Comparison of ENCODE assay signal across 24 cellular contexts in genomic region chr5:134844252-134844651, GRCh38. TPM values are rescaled to one million over a fixed set of nuclear protein-coding genes. Genes with fewer than 3 reads are reported as not detected.
DNase-seq lines count a peak whose midpoint lies in the region; ATAC-seq and TF ChIP-seq lines count a peak whose summit lies in the region.
"Had no signal": no experiment of that assay in that cellular context is flagged by ENCODE, and none has a peak within 500 bp of the region (broad histone marks: within the 10 kb centered on the region; RNA-seq: fewer than 3 reads in every experiment).

No MANE protein-coding gene starts in this region.

- POLR2A ChIA-PET in MCF 10A (lab: Yijun Ruan, JAX) = no interaction called here
- POLR2A ChIA-PET in RWPE1 (lab: Yijun Ruan, JAX; ENCODE audit: low non-redundant PET) = interaction anchor here (0.8 kb wide), 1 partner anchor 61 kb away, joined by 4 read pairs; the partner anchor contains the start of gene PCBD2

- H3K9me3 ChIP-seq in mammary epithelial cell (replicated peaks; ENCODE audit: insufficient read depth, low read length) = no peaks in the 10 kb centered on the region
- H3K9me3 ChIP-seq: ascending aorta, gastrocnemius medialis, mucosa of descending colon, testis had no signal

- BruUV-seq in MCF 10A (replicated peaks; lab: Mats Ljungman, UMichigan) (no TSS peak), mammary epithelial cell (replicated peaks; lab: Mats Ljungman, UMichigan) (no TSS peak)

- no peak for TF ChIP-seq CTCF in MCF 10A (IDR thresholded peaks at IDR 0.05; ENCODE audit: unreplicated experiment)
- no peak for TF ChIP-seq CTCF in mammary epithelial cell (conservative IDR thresholded peaks at IDR 0.05 in 1 of 2, IDR thresholded peaks at IDR 0.05 in 1 of 2; ENCODE audit: extremely low read depth in 1 of 2, insufficient read depth in 1 of 2, low read depth in 1 of 2, low read length in 2 of 2)
- TF ChIP-seq CTCF in RWPE1 (conservative IDR thresholded peaks at IDR 0.05; ENCODE audit: low read depth) = no peak
- TF ChIP-seq CTCF in brain (conservative IDR thresholded peaks at IDR 0.05) = no peak

- H3K4me3 Mint-ChIP-seq in MCF 10A (ENCODE audit: unreplicated experiment) (no peak overlapping the region), brain (no peak overlapping the region)
- no peak overlapping the region for H3K4me3 Mint-ChIP-seq in stimulated activated effector memory CD8-positive, alpha-beta T cell treated with anti-CD3 and anti-CD28 coated beads, Interleukin-12 subunit alpha, Interleukin-12 subunit beta, amount 100 ng/mL, for 72 hours

- in situ Hi-C loops in mammary epithelial cell (cut with MboI; ENCODE audit: low sequenced_read_pairs in 2 of 2) (no loop called here), ACHN (cut with HindIII; ENCODE audit: low pct_ligation_motif_present, low pct_unique_long_range_greater_than_20kb, low sequenced_read_pairs) (no loop called here)

- no peak for ATAC-seq in stimulated activated effector memory CD8-positive, alpha-beta T cell treated with anti-CD3 and anti-CD28 coated beads, Interleukin-12 subunit alpha, Interleukin-12 subunit beta, amount 100 ng/mL, for 72 hours
- ATAC-seq in left lobe of liver = no peak
- ATAC-seq: gastrocnemius medialis, mucosa of descending colon, Right ventricle myocardium inferior had no signal

- H3K9ac ChIP-seq in mammary epithelial cell (ENCODE audit: insufficient read depth, low read length) = no peak overlapping the region

- CTCF ChIA-PET in MCF 10A (lab: Yijun Ruan, JAX) = interaction anchor here (0.5 to 1.2 kb wide), 6 partner anchors 9 to 817 kb away, joined by 3 to 4 read pairs (median 3); no protein-coding TSS in a partner anchor
- CTCF ChIA-PET in mammary epithelial cell (lab: Charles Lee; ENCODE audit: low non-redundant PET) = no interaction called here
- CTCF ChIA-PET in RWPE1 (lab: Yijun Ruan, JAX) = interaction anchor here (0.5 kb wide), 1 partner anchor 59 kb away, joined by 3 read pairs; no protein-coding TSS in a partner anchor

- H3K27ac Mint-ChIP-seq in MCF 10A (ENCODE audit: low read depth, unreplicated experiment) = peak overlapping the region; percentile 15
- H3K27ac Mint-ChIP-seq in brain = peak overlapping the region in 4 of 5 experiments; percentile 28 to 98 (median 74)
- peak overlapping the region; percentile 99 for H3K27ac Mint-ChIP-seq in stimulated activated effector memory CD8-positive, alpha-beta T cell treated with anti-CD3 and anti-CD28 coated beads, Interleukin-12 subunit alpha, Interleukin-12 subunit beta, amount 100 ng/mL, for 72 hours

- H3K4me1 ChIP-seq in mammary epithelial cell (ENCODE audit: insufficient read depth, low read length) = peaks cover 12% of the 10 kb centered on the region

- dilution Hi-C loops in mammary epithelial cell (cut with HindIII; ENCODE audit: low sequenced_read_pairs) = no loop called here

- H3K27me3 ChIP-seq in mammary epithelial cell (ENCODE audit: insufficient read depth, low read length) = no peaks in the 10 kb centered on the region
- H3K27me3 ChIP-seq: ascending aorta, gastrocnemius medialis, testis had no signal

- H3K36me3 Mint-ChIP-seq in MCF 10A (ENCODE audit: insufficient read depth, unreplicated experiment) (peaks cover 57% of the 10 kb centered on the region), brain (peaks cover 37% of the 10 kb centered on the region)
- peaks cover 68% of the 10 kb centered on the region for H3K36me3 Mint-ChIP-seq in stimulated activated effector memory CD8-positive, alpha-beta T cell treated with anti-CD3 and anti-CD28 coated beads, Interleukin-12 subunit alpha, Interleukin-12 subunit beta, amount 100 ng/mL, for 72 hours

- H3K27me3 Mint-ChIP-seq in MCF 10A (ENCODE audit: insufficient read depth, unreplicated experiment) (no peaks in the 10 kb centered on the region), brain (peaks cover 5% of the 10 kb centered on the region)

- DNase-seq in MCF 10A (ENCODE audit: unreplicated experiment) (no peak), mammary epithelial cell (no peak), RWPE1 (ENCODE audit: low spot score) (no peak), left lobe of liver (ENCODE audit: low spot score) (no peak), ACHN (no peak), NCI-H1105 treated with DMSO at 0.1 percent for 48 hours (lab: John Stamatoyannopoulos, UW) (no peak)
- no peak for DNase-seq in stimulated activated effector memory CD8-positive, alpha-beta T cell treated with anti-CD3 and anti-CD28 coated beads, Interleukin-12 subunit alpha, Interleukin-12 subunit beta, amount 100 ng/mL, for 72 hours (ENCODE audit: low spot score in 2 of 2)
- DNase-seq: activated CD4-positive, alpha-beta T cell treated with anti-CD3 and anti-CD28 coated beads for 4 hours; activated gamma-delta T cell treated with Interleukin-2 at 50 U/mL for 16 hours; DMS79 treated with DMSO at 0.1 percent for 48 hours; gastrocnemius medialis; HCEC 1CT; hippocampal formation; Kasumi-1; mucosa of descending colon; NCI-H187; NCI-H2227 treated with DMSO at 0.1 percent for 48 hours; NCI-H82; stimulated activated CD4-positive, alpha-beta T cell treated with anti-CD3 and anti-CD28 coated beads, Interleukin-1b, Interleukin-23, amount 100 ng/mL, for 48 hours; SW 1271; testis had no signal

- peaks cover 2% of the 10 kb centered on the region for H3K36me3 ChIP-seq in mammary epithelial cell (ENCODE audit: insufficient read depth, low read length)

- H4K20me1 ChIP-seq in mammary epithelial cell (ENCODE audit: insufficient read depth, low read length) = no peaks in the 10 kb centered on the region

- H3K4me1 Mint-ChIP-seq in MCF 10A (ENCODE audit: insufficient read depth, unreplicated experiment) (peaks cover 22% of the 10 kb centered on the region), brain (peaks cover 30% of the 10 kb centered on the region)
- peaks cover 19% of the 10 kb centered on the region for H3K4me1 Mint-ChIP-seq in stimulated activated effector memory CD8-positive, alpha-beta T cell treated with anti-CD3 and anti-CD28 coated beads, Interleukin-12 subunit alpha, Interleukin-12 subunit beta, amount 100 ng/mL, for 72 hours

- no peaks in the 10 kb centered on the region for H3K9me3 Mint-ChIP-seq in MCF 10A (ENCODE audit: unreplicated experiment)
- H3K9me3 Mint-ChIP-seq in brain = no peaks in the 10 kb centered on the region
- H3K9me3 Mint-ChIP-seq in stimulated activated effector memory CD8-positive, alpha-beta T cell treated with anti-CD3 and anti-CD28 coated beads, Interleukin-12 subunit alpha, Interleukin-12 subunit beta, amount 100 ng/mL, for 72 hours = no peaks in the 10 kb centered on the region

- no peak overlapping the region for H3K4me2 ChIP-seq in mammary epithelial cell (ENCODE audit: insufficient read depth, low read depth, low read length)

- peaks cover 31% of the 10 kb centered on the region for H3K79me2 ChIP-seq in mammary epithelial cell (ENCODE audit: insufficient read depth, low read length)

- WGBS in mammary epithelial cell (ENCODE audit: low coverage, missing lambda C conversion rate) = 100% methylated on average over 1 of the region's 1 CpG

- H3K27ac ChIP-seq in mammary epithelial cell (ENCODE audit: insufficient read depth, low read depth, low read length) = no peak overlapping the region
- H3K27ac ChIP-seq in RWPE1 = peak overlapping the region; percentile 55; the same call in 1 of the 2 replicates

- intact Hi-C loops in MCF 10A (cut with micrococcal nuclease) (no loop called here), mammary epithelial cell (cut with micrococcal nuclease) (loop anchor here (2.0 kb wide), 2 partner anchors 31 to 61 kb away; partner anchors contain the start of genes PCBD2 and TXNDC15)

- H3K4me3 ChIP-seq in mammary epithelial cell (replicated peaks in 1 of 3; ENCODE audit: insufficient read depth in 1 of 3, low read depth in 2 of 3, low read length in 3 of 3) = no peak overlapping the region
- H3K4me3 ChIP-seq: ascending aorta, gastrocnemius medialis, mucosa of descending colon, testis had no signal

- no peak overlapping the region for H2AFZ ChIP-seq in mammary epithelial cell (ENCODE audit: low read depth, low read length)

RNA-seq across cellular contexts. Expression of gene C5orf24, which starts 1.5 kb away (rescaled TPM):
- total RNA-seq in MCF 10A (2022) (61.4 and 66.0 TPM in 2 replicates), mammary epithelial cell (10 to 100 TPM; 40.3 to 44.1 TPM), left lobe of liver (25.9 TPM)
- polyA plus RNA-seq in mammary epithelial cell (18.4 TPM), brain (ENCODE audit: insufficient read depth, low read depth, low replicate concordance) (13.4 TPM)
- polyA minus RNA-seq in mammary epithelial cell = 19.8 TPM

RNA-seq across cellular contexts. Expression of gene TXNDC15, which starts 29.9 kb away (rescaled TPM):
- total RNA-seq in MCF 10A (2022) (57.0 and 66.0 TPM in 2 replicates), mammary epithelial cell (10 to 100 TPM; 30.4 to 43.0 TPM), left lobe of liver (30.2 TPM)
- polyA plus RNA-seq in mammary epithelial cell (42.0 TPM), brain (ENCODE audit: insufficient read depth, low read depth, low replicate concordance) (47.4 TPM)
- polyA minus RNA-seq in mammary epithelial cell = 13.7 TPM

Comparison
In these comparisons a context has a peak if more than half of its experiments do, and no peak if none do; other contexts are left out.
1. H3K27ac Mint-ChIP-seq: peak in every context shown above with its lines; median percentile 99 in stimulated activated effector memory CD8-positive, alpha-beta T cell treated with anti-CD3 and anti-CD28 coated beads, Interleukin-12 subunit alpha, Interleukin-12 subunit beta, amount 100 ng/mL, for 72 hours; 74 in brain; 15 in MCF 10A.